In the genomic region with DNA sequence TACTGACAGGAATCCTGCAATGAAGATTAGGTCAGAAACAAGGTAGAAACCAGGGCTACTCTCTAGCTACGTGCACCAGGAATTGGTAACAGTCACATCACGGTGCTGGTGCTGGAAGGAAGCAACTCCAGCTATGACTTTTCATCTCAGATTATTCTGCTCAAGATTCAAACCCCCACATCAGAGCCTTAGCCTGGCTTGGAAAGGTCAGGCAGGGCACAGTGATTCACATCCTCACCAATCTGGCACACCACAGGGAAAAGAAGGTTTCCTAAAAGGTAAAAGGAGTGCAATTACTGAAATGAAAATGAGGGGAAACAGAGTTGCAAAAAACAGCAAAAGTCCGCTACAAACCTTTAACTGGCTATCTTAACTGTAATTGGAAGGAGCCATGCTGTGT, we compare ENCODE assay signal across 28 cellular contexts.
"Had no signal": no experiment of that assay in that cellular context is flagged by ENCODE, and none has a peak within 500 bp of the region (broad histone marks: within the 10 kb centered on the region; RNA-seq: fewer than 3 reads in every experiment).

No MANE protein-coding gene starts in this region.

- DNase-seq: activated CD4-positive, alpha-beta memory T cell treated with anti-CD3 and anti-CD28 coated beads for 36 hours; activated CD4-positive, alpha-beta T cell treated with anti-CD3 and anti-CD28 coated beads for 4 hours; activated CD4-positive, alpha-beta T cell treated with anti-CD3 and anti-CD28 coated beads, Interleukin-2, amount 50 U/mL, for 1 hour; activated CD8-positive, alpha-beta memory T cell treated with anti-CD3 and anti-CD28 coated beads, Interleukin-2, amount 50 U/mL, for 4 hours; activated gamma-delta T cell treated with Interleukin-2 at 50 U/mL for 16 hours; activated naive CD4-positive, alpha-beta T cell treated with anti-CD3 and anti-CD28 coated beads for 36 hours; activated T-cell treated with anti-CD3 and anti-CD28 coated beads for 4 hours; activated T-cell treated with anti-CD3 and anti-CD28 coated beads, Interleukin-2, amount 50 U/mL, for 4 hours; adrenal gland; body of pancreas; NCI-H1105; NCI-H1417 treated with DMSO at 0.1 percent for 48 hours; NCI-H187 treated with DMSO at 0.1 percent for 48 hours; NCI-H2081; NCI-H2171 treated with DMSO at 0.1 percent for 48 hours; NCI-H345; NCI-H524 treated with DMSO at 0.1 percent for 48 hours; RPMI8226; SHP77 treated with DMSO at 0.1 percent for 48 hours; SK-N-SH had no signal

- H3K4me1 ChIP-seq: adrenal gland, body of pancreas, breast epithelium, SJSA1 had no signal

- H3K9ac ChIP-seq: SK-N-SH had no signal

- FAIRE-seq: astrocyte, TTC549 had no signal

- H3K27me3 ChIP-seq: adrenal gland, body of pancreas, breast epithelium, SJSA1 had no signal

- H3K36me3 ChIP-seq: adrenal gland, breast epithelium, SJSA1 had no signal

- H3K27ac ChIP-seq: adrenal gland, body of pancreas, breast epithelium, SJSA1 had no signal

- H3K4me2 ChIP-seq: SK-N-SH had no signal

- ATAC-seq: activated CD4-positive, CD25-positive, alpha-beta regulatory T cell treated with anti-CD3 and anti-CD28 coated beads, Interleukin-2, amount 50 U/mL, for 24 hours; activated naive CD4-positive, alpha-beta T cell treated with anti-CD3 and anti-CD28 coated beads, Interleukin-2, amount 50 U/mL, for 72 hours; activated T-cell treated with anti-CD3 and anti-CD28 coated beads, Interleukin-2, amount 50 U/mL, for 4 hours; body of pancreas; Panc1; WTC11 had no signal

- H3K9me3 ChIP-seq: adrenal gland, body of pancreas, breast epithelium, SJSA1, SK-N-SH had no signal

- H3K4me3 ChIP-seq: adrenal gland, body of pancreas, breast epithelium, SJSA1 had no signal
